Comparison of ENCODE assay signal across 23 cellular contexts in genomic region chr4:2944091-2944482, GRCh38. TPM values are rescaled to one million over a fixed set of nuclear protein-coding genes. Genes with fewer than 3 reads are reported as not detected.
DNase-seq lines count a peak whose midpoint lies in the region; ATAC-seq and TF ChIP-seq lines count a peak whose summit lies in the region.
"Had no signal": no experiment of that assay in that cellular context is flagged by ENCODE, and none has a peak within 500 bp of the region (broad histone marks: within the 10 kb centered on the region; RNA-seq: fewer than 3 reads in every experiment).

No MANE protein-coding gene starts in this region.

- no peak overlapping the region for H3K27ac ChIP-seq in right lobe of liver
- H3K27ac ChIP-seq: breast epithelium, Peyer's patch, upper lobe of left lung had no signal

- no peaks in the 10 kb centered on the region for H3K4me1 Mint-ChIP-seq in activated naive CD4-positive, alpha-beta T cell treated with anti-CD3 and anti-CD28 coated beads, Interleukin-2, amount 50 U/mL, for 24 hours
- peaks cover 34% of the 10 kb centered on the region for H3K4me1 Mint-ChIP-seq in activated T-cell treated with anti-CD3 and anti-CD28 coated beads, Interleukin-2, amount 50 U/mL, for 72 hours (ENCODE audit: low read depth)
- H3K4me1 Mint-ChIP-seq: activated B cell treated with CpG ODN at 0.5 μM for 24 hours, CD14-positive monocyte, H9 had no signal

- TF ChIP-seq POLR2A in right lobe of liver (IDR thresholded peaks at IDR 0.05): no peak

- no peak for ATAC-seq in activated naive CD4-positive, alpha-beta T cell treated with anti-CD3 and anti-CD28 coated beads, Interleukin-2, amount 50 U/mL, for 72 hours
- ATAC-seq in activated T-cell treated with anti-CD3 and anti-CD28 coated beads, Interleukin-2, amount 50 U/mL, for 72 hours (replicated peaks in 1 of 2): no peak
- ATAC-seq in right lobe of liver: no peak

- no peak for DNase-seq in activated naive CD4-positive, alpha-beta T cell treated with anti-CD3 and anti-CD28 coated beads, Interleukin-2, amount 50 U/mL, for 72 hours (ENCODE audit: low spot score in 2 of 2)
- no peak for DNase-seq in activated T-cell treated with anti-CD3 and anti-CD28 coated beads, Interleukin-2, amount 50 U/mL, for 72 hours
- peak in 2 of 3 donors; percentile 8 to 24 for DNase-seq in right lobe of liver
- DNase-seq in ureter (ENCODE audit: low spot score): peak; percentile 39
- DNase-seq in NCI-H510A treated with DMSO at 0.1 percent for 48 hours (lab: John Stamatoyannopoulos, UW): no peak
- no peak for DNase-seq in NCI-H1694 (lab: John Stamatoyannopoulos, UW)
- DNase-seq: activated B cell treated with CpG ODN at 0.5 μM for 24 hours; activated CD4-positive, alpha-beta T cell treated with anti-CD3 and anti-CD28 coated beads, Interleukin-2, amount 50 U/mL, for 4 hours; cortex of kidney; DMS 273 treated with DMSO at 0.1 percent for 48 hours; H9; IMR-90; NCI-H1417; NCI-H2107; occipital lobe; stimulated activated CD4-positive, alpha-beta T cell treated with anti-CD3 and anti-CD28 coated beads, Interleukin-12 subunit alpha, Interleukin-12 subunit beta, amount 100 ng/mL, for 4 hours; stimulated activated CD4-positive, alpha-beta T cell treated with anti-CD3 and anti-CD28 coated beads, Interleukin-4, amount 100 ng/mL, for 4 hours; upper lobe of left lung had no signal

- H3K27me3 Mint-ChIP-seq in activated naive CD4-positive, alpha-beta T cell treated with anti-CD3 and anti-CD28 coated beads, Interleukin-2, amount 50 U/mL, for 24 hours: no peaks in the 10 kb centered on the region
- H3K27me3 Mint-ChIP-seq in activated T-cell treated with anti-CD3 and anti-CD28 coated beads, Interleukin-2, amount 50 U/mL, for 72 hours (ENCODE audit: low read depth): no peaks in the 10 kb centered on the region
- H3K27me3 Mint-ChIP-seq: activated B cell treated with CpG ODN at 0.5 μM for 24 hours had no signal

- H3K36me3 Mint-ChIP-seq in activated naive CD4-positive, alpha-beta T cell treated with anti-CD3 and anti-CD28 coated beads, Interleukin-2, amount 50 U/mL, for 24 hours: peaks cover 19% of the 10 kb centered on the region
- H3K36me3 Mint-ChIP-seq in activated naive CD4-positive, alpha-beta T cell treated with anti-CD3 and anti-CD28 coated beads, Interleukin-2, amount 50 U/mL, for 72 hours: peaks cover 22 to 26% of the 10 kb centered on the region in 2 donors
- peaks cover 26 to 38% of the 10 kb centered on the region in 2 donors for H3K36me3 Mint-ChIP-seq in activated T-cell treated with anti-CD3 and anti-CD28 coated beads, Interleukin-2, amount 50 U/mL, for 72 hours (ENCODE audit: insufficient read depth in 2 of 2)

- H3K27me3 ChIP-seq in right lobe of liver: no peaks in the 10 kb centered on the region
- H3K27me3 ChIP-seq: breast epithelium, Peyer's patch, upper lobe of left lung had no signal

- no peak overlapping the region for H3K4me3 Mint-ChIP-seq in activated naive CD4-positive, alpha-beta T cell treated with anti-CD3 and anti-CD28 coated beads, Interleukin-2, amount 50 U/mL, for 24 hours
- H3K4me3 Mint-ChIP-seq in activated T-cell treated with anti-CD3 and anti-CD28 coated beads, Interleukin-2, amount 50 U/mL, for 72 hours: peak overlapping the region in 1 of 2 donors; percentile 4
- H3K4me3 Mint-ChIP-seq: activated B cell treated with CpG ODN at 0.5 μM for 24 hours; activated T-helper 1 cell treated with anti-CD3 and anti-CD28 coated beads, Interleukin-12 subunit alpha, Interleukin-12 subunit beta, Interleukin-2, Interleukin-4 antibody, amounts not matched to agents 30 ng/mL and 10 ng/mL and 1 ng/mL, durations not matched to agents 14 hours and 24 hours and 36 hours; CD14-positive monocyte; H9 had no signal

- peaks cover 0 to 28% (median 13%) of the 10 kb centered on the region in 4 donors for H3K4me1 ChIP-seq in right lobe of liver
- H3K4me1 ChIP-seq: breast epithelium had no signal

- no peak overlapping the region for H3K4me3 ChIP-seq in right lobe of liver
- H3K4me3 ChIP-seq: breast epithelium, Peyer's patch, upper lobe of left lung had no signal

- peaks cover 6 to 81% (median 45%) of the 10 kb centered on the region in 4 donors for H3K36me3 ChIP-seq in right lobe of liver
- H3K36me3 ChIP-seq: breast epithelium had no signal

- 60% methylated on average over 1 of the region's 11 CpGs for WGBS in right lobe of liver (ENCODE audit: insufficient coverage, low coverage, low lambda C conversion rate, missing lambda C conversion rate)

- no peaks in the 10 kb centered on the region for H3K9me3 Mint-ChIP-seq in activated naive CD4-positive, alpha-beta T cell treated with anti-CD3 and anti-CD28 coated beads, Interleukin-2, amount 50 U/mL, for 24 hours
- no peaks in the 10 kb centered on the region for H3K9me3 Mint-ChIP-seq in activated naive CD4-positive, alpha-beta T cell treated with anti-CD3 and anti-CD28 coated beads, Interleukin-2, amount 50 U/mL, for 72 hours
- H3K9me3 Mint-ChIP-seq in activated T-cell treated with anti-CD3 and anti-CD28 coated beads, Interleukin-2, amount 50 U/mL, for 72 hours: no peaks in the 10 kb centered on the region
- H3K9me3 Mint-ChIP-seq: activated B cell treated with CpG ODN at 0.5 μM for 24 hours; activated T-helper 1 cell treated with anti-CD3 and anti-CD28 coated beads, Interleukin-12 subunit alpha, Interleukin-12 subunit beta, Interleukin-2, Interleukin-4 antibody, amounts not matched to agents 30 ng/mL and 10 ng/mL and 1 ng/mL, durations not matched to agents 14 hours and 24 hours and 36 hours; H9 had no signal

- intact Hi-C loops in right lobe of liver (cut with DNase I): no loop called here

- no peaks in the 10 kb centered on the region for H3K9me3 ChIP-seq in right lobe of liver
- H3K9me3 ChIP-seq: breast epithelium, Peyer's patch, upper lobe of left lung had no signal

- peak overlapping the region; percentile 65 for H3K27ac Mint-ChIP-seq in activated naive CD4-positive, alpha-beta T cell treated with anti-CD3 and anti-CD28 coated beads, Interleukin-2, amount 50 U/mL, for 24 hours
- peak overlapping the region in 1 of 2 donors; percentile 88 for H3K27ac Mint-ChIP-seq in activated naive CD4-positive, alpha-beta T cell treated with anti-CD3 and anti-CD28 coated beads, Interleukin-2, amount 50 U/mL, for 72 hours
- peak overlapping the region; percentile 18 for H3K27ac Mint-ChIP-seq in activated T-cell treated with anti-CD3 and anti-CD28 coated beads, Interleukin-2, amount 50 U/mL, for 72 hours
- H3K27ac Mint-ChIP-seq: activated B cell treated with CpG ODN at 0.5 μM for 24 hours; activated T-helper 1 cell treated with anti-CD3 and anti-CD28 coated beads, Interleukin-12 subunit alpha, Interleukin-12 subunit beta, Interleukin-2, Interleukin-4 antibody, amounts not matched to agents 30 ng/mL and 10 ng/mL and 1 ng/mL, durations not matched to agents 14 hours and 24 hours and 36 hours had no signal

- TF ChIP-seq CTCF in right lobe of liver (IDR thresholded peaks at IDR 0.05): no peak

RNA-seq across cellular contexts. Expression of gene NOP14, which starts 19.1 kb away (rescaled TPM):
- 10 to 100 TPM; 62.9 to 77.1 TPM for total RNA-seq in activated naive CD4-positive, alpha-beta T cell treated with anti-CD3 and anti-CD28 coated beads, Interleukin-2, amount 50 U/mL, for 72 hours
- 10 to 100 TPM; 72.0 to 75.8 TPM for total RNA-seq in activated T-cell treated with anti-CD3 and anti-CD28 coated beads, Interleukin-2, amount 50 U/mL, for 72 hours
- total RNA-seq in right lobe of liver: 10 to 100 TPM; 16.1 to 24.7 (median 19.5) TPM
- 43.0 TPM for total RNA-seq in ureter

RNA-seq across cellular contexts. Expression of gene GRK4, which starts 19.3 kb away (rescaled TPM):
- 1 to 10 TPM; 2.9 to 7.2 TPM for total RNA-seq in activated naive CD4-positive, alpha-beta T cell treated with anti-CD3 and anti-CD28 coated beads, Interleukin-2, amount 50 U/mL, for 72 hours
- total RNA-seq in activated T-cell treated with anti-CD3 and anti-CD28 coated beads, Interleukin-2, amount 50 U/mL, for 72 hours: 1 to 10 TPM; 3.8 to 5.5 TPM
- total RNA-seq in right lobe of liver (1 to 10 TPM; 1.0 to 4.3 (median 2.8) TPM), ureter (4.3 TPM)

Comparison
In these comparisons a context has a peak if more than half of its experiments do, and no peak if none do; other contexts are left out.
1. DNase-seq: peak in right lobe of liver (2 of 3) and ureter (single experiment); none in activated naive CD4-positive, alpha-beta T cell treated with anti-CD3 and anti-CD28 coated beads, Interleukin-2, amount 50 U/mL, for 72 hours (0 of 2), activated T-cell treated with anti-CD3 and anti-CD28 coated beads, Interleukin-2, amount 50 U/mL, for 72 hours (0 of 2), NCI-H510A treated with DMSO at 0.1 percent for 48 hours (single experiment) and NCI-H1694 (single experiment).